ENCODE assay signal across 1 cellular context in the genomic region with DNA sequence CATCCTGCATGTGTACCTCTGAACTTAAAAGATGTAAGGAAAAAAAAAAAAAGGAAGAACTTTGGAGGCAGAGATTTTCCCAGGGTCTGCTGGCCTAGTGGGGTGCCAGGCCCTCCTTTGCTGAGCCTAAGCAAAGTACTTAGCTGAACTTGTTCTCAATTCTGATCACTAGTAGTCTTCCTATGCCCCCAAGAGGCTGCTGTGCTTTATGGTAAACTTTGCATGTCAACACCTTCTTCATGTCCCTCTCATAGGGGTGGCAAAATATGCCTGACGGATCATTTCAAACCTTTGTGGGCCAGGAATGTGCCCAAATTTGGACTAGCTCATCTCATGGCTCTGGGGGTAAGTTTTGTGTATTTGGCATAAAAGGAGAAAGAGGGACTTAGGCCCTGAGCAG.
TF ChIP-seq lines count a peak whose summit lies in the region.

No MANE protein-coding gene starts in this region.

TF ChIP-seq in GM23338, 12 proteins besides CTCF, POLR2A, EP300 and RAD21:
- TF ChIP-seq, protein P1, sequence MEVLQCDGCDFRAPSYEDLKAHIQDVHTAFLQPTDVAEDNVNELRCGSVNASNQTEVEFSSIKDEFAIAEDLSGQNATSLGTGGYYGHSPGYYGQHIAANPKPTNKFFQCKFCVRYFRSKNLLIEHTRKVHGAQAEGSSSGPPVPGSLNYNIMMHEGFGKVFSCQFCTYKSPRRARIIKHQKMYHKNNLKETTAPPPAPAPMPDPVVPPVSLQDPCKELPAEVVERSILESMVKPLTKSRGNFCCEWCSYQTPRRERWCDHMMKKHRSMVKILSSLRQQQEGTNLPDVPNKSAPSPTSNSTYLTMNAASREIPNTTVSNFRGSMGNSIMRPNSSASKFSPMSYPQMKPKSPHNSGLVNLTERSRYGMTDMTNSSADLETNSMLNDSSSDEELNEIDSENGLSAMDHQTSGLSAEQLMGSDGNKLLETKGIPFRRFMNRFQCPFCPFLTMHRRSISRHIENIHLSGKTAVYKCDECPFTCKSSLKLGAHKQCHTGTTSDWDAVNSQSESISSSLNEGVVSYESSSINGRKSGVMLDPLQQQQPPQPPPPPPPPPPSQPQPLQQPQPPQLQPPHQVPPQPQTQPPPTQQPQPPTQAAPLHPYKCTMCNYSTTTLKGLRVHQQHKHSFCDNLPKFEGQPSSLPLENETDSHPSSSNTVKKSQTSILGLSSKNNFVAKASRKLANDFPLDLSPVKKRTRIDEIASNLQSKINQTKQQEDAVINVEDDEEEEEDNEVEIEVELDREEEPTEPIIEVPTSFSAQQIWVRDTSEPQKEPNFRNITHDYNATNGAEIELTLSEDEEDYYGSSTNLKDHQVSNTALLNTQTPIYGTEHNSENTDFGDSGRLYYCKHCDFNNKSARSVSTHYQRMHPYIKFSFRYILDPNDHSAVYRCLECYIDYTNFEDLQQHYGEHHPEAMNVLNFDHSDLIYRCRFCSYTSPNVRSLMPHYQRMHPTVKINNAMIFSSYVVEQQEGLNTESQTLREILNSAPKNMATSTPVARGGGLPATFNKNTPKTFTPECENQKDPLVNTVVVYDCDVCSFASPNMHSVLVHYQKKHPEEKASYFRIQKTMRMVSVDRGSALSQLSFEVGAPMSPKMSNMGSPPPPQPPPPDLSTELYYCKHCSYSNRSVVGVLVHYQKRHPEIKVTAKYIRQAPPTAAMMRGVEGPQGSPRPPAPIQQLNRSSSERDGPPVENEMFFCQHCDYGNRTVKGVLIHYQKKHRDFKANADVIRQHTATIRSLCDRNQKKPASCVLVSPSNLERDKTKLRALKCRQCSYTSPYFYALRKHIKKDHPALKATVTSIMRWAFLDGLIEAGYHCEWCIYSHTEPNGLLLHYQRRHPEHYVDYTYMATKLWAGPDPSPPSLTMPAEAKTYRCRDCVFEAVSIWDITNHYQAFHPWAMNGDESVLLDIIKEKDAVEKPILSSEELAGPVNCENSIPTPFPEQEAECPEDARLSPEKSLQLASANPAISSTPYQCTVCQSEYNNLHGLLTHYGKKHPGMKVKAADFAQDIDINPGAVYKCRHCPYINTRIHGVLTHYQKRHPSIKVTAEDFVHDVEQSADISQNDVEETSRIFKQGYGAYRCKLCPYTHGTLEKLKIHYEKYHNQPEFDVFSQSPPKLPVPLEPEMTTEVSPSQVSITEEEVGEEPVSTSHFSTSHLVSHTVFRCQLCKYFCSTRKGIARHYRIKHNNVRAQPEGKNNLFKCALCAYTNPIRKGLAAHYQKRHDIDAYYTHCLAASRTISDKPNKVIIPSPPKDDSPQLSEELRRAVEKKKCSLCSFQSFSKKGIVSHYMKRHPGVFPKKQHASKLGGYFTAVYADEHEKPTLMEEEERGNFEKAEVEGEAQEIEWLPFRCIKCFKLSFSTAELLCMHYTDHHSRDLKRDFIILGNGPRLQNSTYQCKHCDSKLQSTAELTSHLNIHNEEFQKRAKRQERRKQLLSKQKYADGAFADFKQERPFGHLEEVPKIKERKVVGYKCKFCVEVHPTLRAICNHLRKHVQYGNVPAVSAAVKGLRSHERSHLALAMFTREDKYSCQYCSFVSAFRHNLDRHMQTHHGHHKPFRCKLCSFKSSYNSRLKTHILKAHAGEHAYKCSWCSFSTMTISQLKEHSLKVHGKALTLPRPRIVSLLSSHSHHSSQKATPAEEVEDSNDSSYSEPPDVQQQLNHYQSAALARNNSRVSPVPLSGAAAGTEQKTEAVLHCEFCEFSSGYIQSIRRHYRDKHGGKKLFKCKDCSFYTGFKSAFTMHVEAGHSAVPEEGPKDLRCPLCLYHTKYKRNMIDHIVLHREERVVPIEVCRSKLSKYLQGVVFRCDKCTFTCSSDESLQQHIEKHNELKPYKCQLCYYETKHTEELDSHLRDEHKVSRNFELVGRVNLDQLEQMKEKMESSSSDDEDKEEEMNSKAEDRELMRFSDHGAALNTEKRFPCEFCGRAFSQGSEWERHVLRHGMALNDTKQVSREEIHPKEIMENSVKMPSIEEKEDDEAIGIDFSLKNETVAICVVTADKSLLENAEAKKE (CRISPR knock-in tag; IDR thresholded peaks at IDR 0.05), result no peak
- TF ChIP-seq EZH2phosphoT487 (IDR thresholded peaks at IDR 0.05; ENCODE audit: unreplicated experiment) (no peak), EZH2 (IDR thresholded peaks at IDR 0.05; ENCODE audit: low read depth, unreplicated experiment) (no peak), ZNF114 (CRISPR knock-in tag; IDR thresholded peaks at IDR 0.05) (no peak), JUNB (IDR thresholded peaks at IDR 0.05; ENCODE audit: unreplicated experiment) (no peak), CREB1 (CRISPR knock-in tag; IDR thresholded peaks at IDR 0.05; ENCODE audit: low read depth) (no peak), ETS1 (IDR thresholded peaks at IDR 0.05) (no peak), POLR2AphosphoS5 (IDR thresholded peaks at IDR 0.05; ENCODE audit: low read depth) (no peak), STAT1 (IDR thresholded peaks at IDR 0.05; ENCODE audit: unreplicated experiment) (no peak), NANOG (IDR thresholded peaks at IDR 0.05; ENCODE audit: borderline replicate concordance) (no peak), ZNF331 (CRISPR knock-in tag; IDR thresholded peaks at IDR 0.05; ENCODE audit: low read depth) (no peak)
- TF ChIP-seq, protein P2, sequence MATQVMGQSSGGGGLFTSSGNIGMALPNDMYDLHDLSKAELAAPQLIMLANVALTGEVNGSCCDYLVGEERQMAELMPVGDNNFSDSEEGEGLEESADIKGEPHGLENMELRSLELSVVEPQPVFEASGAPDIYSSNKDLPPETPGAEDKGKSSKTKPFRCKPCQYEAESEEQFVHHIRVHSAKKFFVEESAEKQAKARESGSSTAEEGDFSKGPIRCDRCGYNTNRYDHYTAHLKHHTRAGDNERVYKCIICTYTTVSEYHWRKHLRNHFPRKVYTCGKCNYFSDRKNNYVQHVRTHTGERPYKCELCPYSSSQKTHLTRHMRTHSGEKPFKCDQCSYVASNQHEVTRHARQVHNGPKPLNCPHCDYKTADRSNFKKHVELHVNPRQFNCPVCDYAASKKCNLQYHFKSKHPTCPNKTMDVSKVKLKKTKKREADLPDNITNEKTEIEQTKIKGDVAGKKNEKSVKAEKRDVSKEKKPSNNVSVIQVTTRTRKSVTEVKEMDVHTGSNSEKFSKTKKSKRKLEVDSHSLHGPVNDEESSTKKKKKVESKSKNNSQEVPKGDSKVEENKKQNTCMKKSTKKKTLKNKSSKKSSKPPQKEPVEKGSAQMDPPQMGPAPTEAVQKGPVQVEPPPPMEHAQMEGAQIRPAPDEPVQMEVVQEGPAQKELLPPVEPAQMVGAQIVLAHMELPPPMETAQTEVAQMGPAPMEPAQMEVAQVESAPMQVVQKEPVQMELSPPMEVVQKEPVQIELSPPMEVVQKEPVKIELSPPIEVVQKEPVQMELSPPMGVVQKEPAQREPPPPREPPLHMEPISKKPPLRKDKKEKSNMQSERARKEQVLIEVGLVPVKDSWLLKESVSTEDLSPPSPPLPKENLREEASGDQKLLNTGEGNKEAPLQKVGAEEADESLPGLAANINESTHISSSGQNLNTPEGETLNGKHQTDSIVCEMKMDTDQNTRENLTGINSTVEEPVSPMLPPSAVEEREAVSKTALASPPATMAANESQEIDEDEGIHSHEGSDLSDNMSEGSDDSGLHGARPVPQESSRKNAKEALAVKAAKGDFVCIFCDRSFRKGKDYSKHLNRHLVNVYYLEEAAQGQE (IDR thresholded peaks at IDR 0.05; ENCODE audit: unreplicated experiment), result no peak
TF ChIP-seq in GM23338: peak in this region for 0.
